In genomic region chr2:234378440-234378839, GRCh38 we compare ENCODE assay signal across 20 cellular contexts.
DNase-seq lines count a peak whose midpoint lies in the region; ATAC-seq and TF ChIP-seq lines count a peak whose summit lies in the region.
"Had no signal": no experiment of that assay in that cellular context is flagged by ENCODE, and none has a peak within 500 bp of the region (broad histone marks: within the 10 kb centered on the region; RNA-seq: fewer than 3 reads in every experiment).

No MANE protein-coding gene starts in this region.

- H3K4me3 Mint-ChIP-seq in type B pancreatic cell = peak overlapping the region; percentile 72
- H3K4me3 Mint-ChIP-seq: activated CD8-positive, alpha-beta T cell treated with anti-CD3 and anti-CD28 coated beads, Interleukin-2, amount 10 ng/mL, durations not matched to agents 7 days and 5 days; CD4-positive, alpha-beta memory T cell; effector memory CD8-positive, alpha-beta T cell had no signal

- H3K27me3 ChIP-seq in tibial artery = peaks cover 0 to 14% of the 10 kb centered on the region in 2 donors
- H3K27me3 ChIP-seq: ovary had no signal

- H3K9me3 Mint-ChIP-seq in type B pancreatic cell = no peaks in the 10 kb centered on the region
- H3K9me3 Mint-ChIP-seq: CD4-positive, alpha-beta memory T cell; effector memory CD8-positive, alpha-beta T cell had no signal

- in situ Hi-C loops in astrocyte of the spinal cord (cut with HindIII; ENCODE audit: low sequenced_read_pairs) = no loop called here

- no peak overlapping the region for H3K27ac ChIP-seq in tibial artery
- H3K27ac ChIP-seq: 22Rv1, ovary had no signal

- H3K36me3 ChIP-seq in tibial artery = no peaks in the 10 kb centered on the region
- H3K36me3 ChIP-seq: ovary had no signal

- H3K9me3 ChIP-seq in tibial artery = no peaks in the 10 kb centered on the region
- H3K9me3 ChIP-seq: ovary had no signal

- intact Hi-C loops in tibial artery (cut with DNase I; ENCODE audit: low total_unique reads) = no loop called here

- H3K4me3 ChIP-seq in astrocyte of the spinal cord (ENCODE audit: low read depth, low read length) = no peak overlapping the region
- no peak overlapping the region for H3K4me3 ChIP-seq in fibroblast of villous mesenchyme (ENCODE audit: low read depth, low read length)
- H3K4me3 ChIP-seq in tibial artery = no peak overlapping the region
- H3K4me3 ChIP-seq: ovary had no signal

- H3K27ac Mint-ChIP-seq in type B pancreatic cell = peak overlapping the region; percentile 76
- H3K27ac Mint-ChIP-seq: effector memory CD8-positive, alpha-beta T cell had no signal

- H3K4me1 ChIP-seq in tibial artery = no peaks in the 10 kb centered on the region

- H3K27me3 Mint-ChIP-seq in type B pancreatic cell = no peaks in the 10 kb centered on the region
- H3K27me3 Mint-ChIP-seq: CD4-positive, alpha-beta memory T cell; effector memory CD8-positive, alpha-beta T cell had no signal

- DNase-seq in DMS 273 (lab: John Stamatoyannopoulos, UW; ENCODE audit: unreplicated experiment) = peak; percentile 75
- no peak for DNase-seq in DMS 273 treated with DMSO at 0.1 percent for 48 hours (lab: John Stamatoyannopoulos, UW)
- peak; percentile 65 for DNase-seq in astrocyte of the spinal cord (ENCODE audit: low read depth, low spot score)
- DNase-seq in fibroblast of villous mesenchyme (ENCODE audit: low read depth) = peak; percentile 76
- no peak for DNase-seq in type B pancreatic cell (ENCODE audit: extremely low spot score, unreplicated experiment)
- DNase-seq in activated CD8-positive, alpha-beta memory T cell treated with anti-CD3 and anti-CD28 coated beads, Interleukin-2, amount 50 U/mL, for 48 hours = no peak
- no peak for DNase-seq in tibial artery
- DNase-seq: activated CD8-positive, alpha-beta T cell treated with anti-CD3 and anti-CD28 coated beads, Interleukin-2, amount 10 ng/mL, durations not matched to agents 7 days and 5 days; activated effector memory CD4-positive, alpha-beta T cell treated with Interleukin-2 at 50 U/mL for 16 hours; CD4-positive, alpha-beta memory T cell; effector memory CD8-positive, alpha-beta T cell; islet precursor cell; Karpas-422; midbrain; NCI-H1436 treated with DMSO at 0.1 percent for 48 hours; ovary; stimulated activated naive CD8-positive, alpha-beta T cell treated with anti-CD3 and anti-CD28 coated beads, Interleukin-15, Interleukin-2, amounts not matched to agents 100 U/mL and 50 U/mL, for 24 hours had no signal

- no peak for ATAC-seq in GM21526 (IDR thresholded peaks at IDR 0.05; ENCODE audit: low FRiP score, unreplicated experiment)
- ATAC-seq: activated CD8-positive, alpha-beta T cell treated with anti-CD3 and anti-CD28 coated beads, Interleukin-2, amount 10 ng/mL, durations not matched to agents 7 days and 5 days; effector memory CD8-positive, alpha-beta T cell; SK-N-SH treated with all-trans-retinoic acid at 6 μM for 48 hours; stimulated activated naive CD8-positive, alpha-beta T cell treated with anti-CD3 and anti-CD28 coated beads, Interleukin-15, Interleukin-2, amounts not matched to agents 100 U/mL and 50 U/mL, for 24 hours had no signal

- H3K36me3 Mint-ChIP-seq in type B pancreatic cell = no peaks in the 10 kb centered on the region
- H3K36me3 Mint-ChIP-seq: CD4-positive, alpha-beta memory T cell had no signal

- H3K4me1 Mint-ChIP-seq in type B pancreatic cell (ENCODE audit: unreplicated experiment) = peaks cover 26% of the 10 kb centered on the region

- TF ChIP-seq CTCF in astrocyte of the spinal cord (IDR thresholded peaks at IDR 0.05; ENCODE audit: low read depth, low read length) (no peak), fibroblast of villous mesenchyme (IDR thresholded peaks at IDR 0.05; ENCODE audit: insufficient read depth, low read depth, low read length) (no peak), type B pancreatic cell (conservative IDR thresholded peaks at IDR 0.05) (no peak), tibial artery (IDR thresholded peaks at IDR 0.05) (no peak)

Comparison
In these comparisons a context has a peak if more than half of its experiments do, and no peak if none do; other contexts are left out.
1. DNase-seq: peak in DMS 273 (single experiment), astrocyte of the spinal cord (single experiment) and fibroblast of villous mesenchyme (single experiment); none in DMS 273 treated with DMSO at 0.1 percent for 48 hours (single experiment), type B pancreatic cell (single experiment), activated CD8-positive, alpha-beta memory T cell treated with anti-CD3 and anti-CD28 coated beads, Interleukin-2, amount 50 U/mL, for 48 hours (single experiment) and tibial artery (0 of 2).